Comparison of ENCODE assay signal across 12 cellular contexts in the genomic region with DNA sequence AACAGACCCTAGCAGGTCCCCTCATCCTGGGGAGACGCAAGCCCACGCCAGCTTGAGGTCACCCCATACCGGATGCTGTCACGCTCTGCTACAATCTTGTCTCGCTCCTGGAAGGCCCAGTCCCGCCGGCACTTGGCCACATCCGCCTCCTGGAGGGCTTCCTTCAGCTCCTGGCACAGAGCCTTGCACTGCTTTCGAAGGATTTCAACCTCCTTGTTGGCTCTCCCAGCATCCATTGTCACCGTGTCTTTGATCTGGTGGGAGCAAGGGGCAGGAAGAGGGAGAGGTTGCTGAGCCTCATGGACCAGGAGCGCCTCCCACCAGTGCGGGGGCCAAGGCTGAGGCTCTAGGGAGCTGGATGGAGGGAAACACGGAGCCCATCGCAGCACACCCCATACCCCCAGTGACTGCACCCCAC.
A peak's percentile ranks its signal among the peaks of the same experiment; 100 is the strongest.
DNase-seq lines count a peak whose midpoint lies in the region; ATAC-seq and TF ChIP-seq lines count a peak whose summit lies in the region.
"Had no signal": no experiment of that assay in that cellular context is flagged by ENCODE, and none has a peak within 500 bp of the region (broad histone marks: within the 10 kb centered on the region; RNA-seq: fewer than 3 reads in every experiment).

No MANE protein-coding gene starts in this region.

- peak overlapping the region; percentile 82 for H3K27ac ChIP-seq in VCaP
- peak overlapping the region in 11 of 21 experiments; percentile 28 to 75 (median 51) for H3K27ac ChIP-seq in skin epidermis
- no peak overlapping the region for H3K27ac ChIP-seq in colonic mucosa
- H3K27ac ChIP-seq: A549, PC-9, tibial artery had no signal

- peaks cover 4% of the 10 kb centered on the region for H3K36me3 Mint-ChIP-seq in activated CD4-positive, alpha-beta T cell treated with anti-CD3 and anti-CD28 coated beads, Interleukin-2, amount 10 ng/mL, durations not matched to agents 24 days and 14 days (ENCODE audit: low read depth)
- H3K36me3 Mint-ChIP-seq: activated naive CD4-positive, alpha-beta T cell treated with anti-CD3 and anti-CD28 coated beads, Interleukin-2, amount 50 U/mL, for 24 hours had no signal

- peaks cover 17% of the 10 kb centered on the region for H3K4me1 Mint-ChIP-seq in activated CD4-positive, alpha-beta T cell treated with anti-CD3 and anti-CD28 coated beads, Interleukin-2, amount 10 ng/mL, durations not matched to agents 24 days and 14 days

- no peak overlapping the region for H3K4me3 Mint-ChIP-seq in activated CD4-positive, alpha-beta T cell treated with anti-CD3 and anti-CD28 coated beads, Interleukin-2, amount 10 ng/mL, durations not matched to agents 24 days and 14 days

- peak; percentile 23 to 34 for ATAC-seq in left cardiac atrium
- ATAC-seq in HG03175 (IDR thresholded peaks at IDR 0.05; ENCODE audit: unreplicated experiment) = no peak
- ATAC-seq: A549 had no signal

- H3K4me1 ChIP-seq in colonic mucosa = no peaks in the 10 kb centered on the region
- H3K4me1 ChIP-seq: A549 had no signal

- no peak overlapping the region for H3K9ac ChIP-seq in colonic mucosa (ENCODE audit: low read depth in 2 of 2, low read length in 2 of 2)

- no peaks in the 10 kb centered on the region for H3K9me3 Mint-ChIP-seq in activated CD4-positive, alpha-beta T cell treated with anti-CD3 and anti-CD28 coated beads, Interleukin-2, amount 10 ng/mL, durations not matched to agents 24 days and 14 days
- H3K9me3 Mint-ChIP-seq: activated naive CD4-positive, alpha-beta T cell treated with anti-CD3 and anti-CD28 coated beads, Interleukin-2, amount 50 U/mL, for 24 hours had no signal

- peaks cover 3% of the 10 kb centered on the region for H3K36me3 ChIP-seq in colonic mucosa

- no peaks in the 10 kb centered on the region for H3K9me3 ChIP-seq in colonic mucosa
- H3K9me3 ChIP-seq: A549, tibial artery had no signal

- no peaks in the 10 kb centered on the region for H3K27me3 ChIP-seq in colonic mucosa
- H3K27me3 ChIP-seq: tibial artery had no signal

- H3K4me3 ChIP-seq in skin epidermis (no peak overlapping the region), colonic mucosa (no peak overlapping the region)
- H3K4me3 ChIP-seq: A549, PC-9, tibial artery had no signal

- TF ChIP-seq CTCF in VCaP (conservative IDR thresholded peaks at IDR 0.05) (no peak), colonic mucosa (IDR thresholded peaks at IDR 0.05) (no peak)

- intact Hi-C loops in activated CD4-positive, alpha-beta T cell treated with anti-CD3 and anti-CD28 coated beads, Interleukin-2, amount 10 ng/mL, durations not matched to agents 24 days and 14 days (cut with micrococcal nuclease) = loop anchor here (1.0 to 5.0 kb wide), 2 partner anchors 34 to 197 kb away; a partner anchor contains a TSS
- intact Hi-C loops in left cardiac atrium (cut with DNase I) = no loop called here
- intact Hi-C loops in colonic mucosa (cut with DNase I) = no loop called here

- H3K27ac Mint-ChIP-seq in activated CD4-positive, alpha-beta T cell treated with anti-CD3 and anti-CD28 coated beads, Interleukin-2, amount 10 ng/mL, durations not matched to agents 24 days and 14 days = peak overlapping the region; percentile 94

- DNase-seq in activated CD4-positive, alpha-beta T cell treated with anti-CD3 and anti-CD28 coated beads, Interleukin-2, amount 10 ng/mL, durations not matched to agents 24 days and 14 days = no peak
- DNase-seq in activated CD4-positive, alpha-beta T cell treated with anti-CD3 and anti-CD28 coated beads, Interleukin-2, amount 50 U/mL, for 48 hours = no peak
- DNase-seq in left cardiac atrium = peak; percentile 62
- no peak for DNase-seq in SHP77 treated with DMSO at 0.1 percent for 48 hours (lab: John Stamatoyannopoulos, UW)
- no peak for DNase-seq in colonic mucosa

- no peaks in the 10 kb centered on the region for H3K27me3 Mint-ChIP-seq in activated CD4-positive, alpha-beta T cell treated with anti-CD3 and anti-CD28 coated beads, Interleukin-2, amount 10 ng/mL, durations not matched to agents 24 days and 14 days
- H3K27me3 Mint-ChIP-seq: activated naive CD4-positive, alpha-beta T cell treated with anti-CD3 and anti-CD28 coated beads, Interleukin-2, amount 50 U/mL, for 24 hours had no signal
